In the genomic region with DNA sequence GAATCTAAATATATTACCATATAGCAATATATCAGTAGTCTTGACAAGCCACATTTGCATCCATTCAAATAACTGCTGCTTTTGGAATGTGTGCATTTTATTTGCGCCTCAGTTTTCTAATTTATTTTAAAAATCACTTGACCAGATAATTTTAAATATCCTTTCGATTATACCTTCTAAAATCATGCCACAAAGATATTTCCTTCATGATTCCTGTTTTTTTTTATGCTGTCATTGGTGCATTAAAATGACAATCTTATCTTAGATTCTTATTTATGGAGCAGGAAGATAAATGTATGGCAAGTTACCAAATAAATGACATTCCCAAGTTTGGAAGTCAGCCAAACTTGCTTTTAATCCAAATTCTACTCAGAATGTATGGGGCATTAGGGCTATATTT, we compare ENCODE assay signal across 19 cellular contexts.
DNase-seq lines count a peak whose midpoint lies in the region; ATAC-seq, FAIRE-seq and TF ChIP-seq lines count a peak whose summit lies in the region.
"Had no signal": no experiment of that assay in that cellular context is flagged by ENCODE, and none has a peak within 500 bp of the region (broad histone marks: within the 10 kb centered on the region; RNA-seq: fewer than 3 reads in every experiment).

No MANE protein-coding gene starts in this region.

- H4K20me1 ChIP-seq in endothelial cell of umbilical vein (replicated peaks; ENCODE audit: control insufficient read depth, extremely low read depth, insufficient read depth, low read length): no peaks in the 10 kb centered on the region

- dilution Hi-C loops in endothelial cell of umbilical vein (cut with MboI; ENCODE audit: extremely low pct_ligation_motif_present, low sequenced_read_pairs): no loop called here

- CTCF ChIA-PET in endothelial cell of umbilical vein (lab: Charles Lee): interaction anchor here (1.5 kb wide), 1 partner anchor 30 kb away, joined by 4 read pairs; no protein-coding TSS in a partner anchor

- TF ChIP-seq POLR2A in endothelial cell of umbilical vein (IDR thresholded peaks at IDR 0.05; ENCODE audit: low read depth, low read length) (no peak), thyroid gland (IDR thresholded peaks at IDR 0.05) (no peak)

- no peak overlapping the region for H2AFZ ChIP-seq in endothelial cell of umbilical vein (ENCODE audit: low read depth, low read length)

- H3K79me2 ChIP-seq in endothelial cell of umbilical vein (ENCODE audit: control insufficient read depth, insufficient read depth, low read length): no peaks in the 10 kb centered on the region

- H3K36me3 ChIP-seq in endothelial cell of umbilical vein (ENCODE audit: control insufficient read depth in 2 of 2, extremely low read depth in 1 of 2, insufficient read depth in 2 of 2, low read length in 2 of 2) (no peaks in the 10 kb centered on the region), thyroid gland (no peaks in the 10 kb centered on the region)
- H3K36me3 ChIP-seq: HAP-1 had no signal

- no peak overlapping the region for H3K9ac ChIP-seq in endothelial cell of umbilical vein (replicated peaks; ENCODE audit: extremely low read depth, insufficient read depth, low read length)

- H3K27ac ChIP-seq in endothelial cell of umbilical vein (ENCODE audit: insufficient read depth, low read depth, low read length): no peak overlapping the region
- no peak overlapping the region for H3K27ac ChIP-seq in foreskin keratinocyte
- no peak overlapping the region for H3K27ac ChIP-seq in thyroid gland

- TF ChIP-seq CTCF in endothelial cell of umbilical vein (IDR thresholded peaks at IDR 0.05; ENCODE audit: extremely low read depth in 1 of 2, insufficient read depth in 1 of 2, low read depth in 1 of 2, low read length in 2 of 2) (no peak), foreskin keratinocyte (conservative IDR thresholded peaks at IDR 0.05) (no peak), thyroid gland (IDR thresholded peaks at IDR 0.05) (no peak)

- 75 to 77% methylated on average over 2 of the region's 2 CpGs for WGBS in thyroid gland, 2 donors

- H3K9me3 ChIP-seq in endothelial cell of umbilical vein (replicated peaks; ENCODE audit: control insufficient read depth, insufficient read depth, low read length) (no peaks in the 10 kb centered on the region), thyroid gland (no peaks in the 10 kb centered on the region)
- H3K9me3 ChIP-seq: HAP-1 had no signal

- H3K4me2 ChIP-seq in endothelial cell of umbilical vein (ENCODE audit: insufficient read depth, low read length): no peak overlapping the region

- H3K4me1 ChIP-seq in endothelial cell of umbilical vein (ENCODE audit: control insufficient read depth, extremely low read depth, insufficient read depth, low read length) (no peaks in the 10 kb centered on the region), foreskin keratinocyte (no peaks in the 10 kb centered on the region), thyroid gland (no peaks in the 10 kb centered on the region)
- H3K4me1 ChIP-seq: HAP-1 had no signal

- no peak for ATAC-seq in HG02571 (IDR thresholded peaks at IDR 0.05; ENCODE audit: unreplicated experiment)
- ATAC-seq in foreskin keratinocyte: no peak

- intact Hi-C loops in endothelial cell of umbilical vein (cut with micrococcal nuclease) (no loop called here), thyroid gland (cut with DNase I) (no loop called here)

- BruUV-seq in endothelial cell of umbilical vein (replicated peaks; lab: Mats Ljungman, UMichigan): no TSS peak

- FAIRE-seq in endothelial cell of umbilical vein (lab: Jason Lieb, UNC): no peak
- FAIRE-seq: GM12891, GM18507, H54 had no signal

- DNase-seq in NCI-H69 (lab: John Stamatoyannopoulos, UW) (peak; percentile 57), endothelial cell of umbilical vein (ENCODE audit: low read depth, low spot score) (peak; percentile 4), foreskin keratinocyte (no peak), thyroid gland (no peak)
- DNase-seq: C1 segment of cervical spinal cord; Calu3; CD4-positive, alpha-beta memory T cell; COR-L47; DMS53; DMS79 treated with DMSO at 0.1 percent for 48 hours; GF-D8; GOT3; HFFc6 had no signal

- H3K27me3 ChIP-seq in endothelial cell of umbilical vein (ENCODE audit: control insufficient read depth in 2 of 2, insufficient read depth in 2 of 2, low read length in 2 of 2): no peaks in the 10 kb centered on the region
- no peaks in the 10 kb centered on the region for H3K27me3 ChIP-seq in foreskin keratinocyte
- H3K27me3 ChIP-seq in thyroid gland: no peaks in the 10 kb centered on the region

- H3K9me1 ChIP-seq in endothelial cell of umbilical vein (replicated peaks; ENCODE audit: control insufficient read depth, extremely low read depth, insufficient read depth, low read length): no peaks in the 10 kb centered on the region

- TF ChIP-seq RAD21 in Ishikawa (IDR thresholded peaks at IDR 0.05; ENCODE audit: low read depth): no peak

- no peak overlapping the region for H3K4me3 ChIP-seq in endothelial cell of umbilical vein (replicated peaks in 1 of 3; ENCODE audit: insufficient read depth in 1 of 3, low read depth in 1 of 3, low read length in 3 of 3)
- no peak overlapping the region for H3K4me3 ChIP-seq in thyroid gland (replicated peaks in 1 of 3)
- H3K4me3 ChIP-seq: HAP-1 had no signal

- TF ChIP-seq EP300 in Ishikawa (IDR thresholded peaks at IDR 0.05; ENCODE audit: borderline replicate concordance): no peak

- POLR2A ChIA-PET in endothelial cell of umbilical vein (lab: Charles Lee): no interaction called here

TF ChIP-seq in Ishikawa, 13 proteins besides CTCF, POLR2A, EP300 and RAD21:
- TF ChIP-seq NFIC (IDR thresholded peaks at IDR 0.05): peak; percentile 41; the same call in 1 of the 2 replicates
- no peak for TF ChIP-seq TEAD4 (IDR thresholded peaks at IDR 0.05)
- no peak for TF ChIP-seq USF1 (IDR thresholded peaks at IDR 0.05)
TF ChIP-seq in Ishikawa: peak in this region for 1.

TF ChIP-seq in endothelial cell of umbilical vein, 7 proteins besides CTCF, POLR2A, EP300 and RAD21:
- TF ChIP-seq EZH2 (IDR thresholded peaks at IDR 0.05; ENCODE audit: borderline replicate concordance, low read depth, low read length, severe bottlenecking): no peak
- TF ChIP-seq, protein P1, sequence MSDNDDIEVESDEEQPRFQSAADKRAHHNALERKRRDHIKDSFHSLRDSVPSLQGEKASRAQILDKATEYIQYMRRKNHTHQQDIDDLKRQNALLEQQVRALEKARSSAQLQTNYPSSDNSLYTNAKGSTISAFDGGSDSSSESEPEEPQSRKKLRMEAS (IDR thresholded peaks at IDR 0.05; ENCODE audit: insufficient read depth, insufficient read length): no peak
- no peak for TF ChIP-seq MYC (IDR thresholded peaks at IDR 0.05; ENCODE audit: low read depth, low read length)

Comparison
In these comparisons a context has a peak if more than half of its experiments do, and no peak if none do; other contexts are left out.
1. DNase-seq: peak in NCI-H69 (single experiment) and endothelial cell of umbilical vein (single experiment); none in foreskin keratinocyte (0 of 2) and thyroid gland (0 of 2).